ENCODE assay signal across 29 cellular contexts in the genomic region with DNA sequence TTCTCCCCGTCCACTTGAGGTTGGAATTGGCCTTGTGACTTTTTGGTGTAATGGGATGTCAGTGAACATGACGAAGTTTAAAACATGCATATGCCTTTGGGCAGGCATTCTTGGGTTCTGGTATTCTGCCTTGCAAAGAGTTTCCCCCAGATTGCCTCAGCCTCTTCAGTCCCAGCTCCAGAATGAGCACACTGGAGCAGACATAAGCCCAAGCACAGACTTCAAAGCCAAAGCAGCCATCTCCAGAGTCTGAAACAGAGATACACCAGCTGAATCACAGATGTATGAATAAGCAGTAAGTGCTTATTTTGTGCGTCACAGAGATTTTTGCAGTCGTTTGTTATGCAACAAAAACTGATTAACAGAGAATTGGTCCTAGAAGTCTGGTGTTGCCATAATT.
A peak's percentile ranks its signal among the peaks of the same experiment; 100 is the strongest.
DNase-seq lines count a peak whose midpoint lies in the region; ATAC-seq, FAIRE-seq and TF ChIP-seq lines count a peak whose summit lies in the region.
"Had no signal": no experiment of that assay in that cellular context is flagged by ENCODE, and none has a peak within 500 bp of the region (broad histone marks: within the 10 kb centered on the region; RNA-seq: fewer than 3 reads in every experiment).

No MANE protein-coding gene starts in this region.

- intact Hi-C loops in MCF 10A (cut with micrococcal nuclease), result no loop called here
- intact Hi-C loops in mammary epithelial cell (cut with micrococcal nuclease), result no loop called here

- H3K9me3 Mint-ChIP-seq in MCF 10A (ENCODE audit: unreplicated experiment) (peaks cover 8% of the 10 kb centered on the region), astrocyte (ENCODE audit: unreplicated experiment) (no peaks in the 10 kb centered on the region)

- no peaks in the 10 kb centered on the region for H3K4me1 Mint-ChIP-seq in MCF 10A (ENCODE audit: insufficient read depth, unreplicated experiment)
- H3K4me1 Mint-ChIP-seq in astrocyte (ENCODE audit: low read depth, unreplicated experiment), result peaks cover 1% of the 10 kb centered on the region
- H3K4me1 Mint-ChIP-seq: activated CD4-positive, alpha-beta memory T cell treated with anti-CD3 and anti-CD28 coated beads, Interleukin-2, amount 10 ng/mL, durations not matched to agents 7 days and 5 days; activated naive CD4-positive, alpha-beta T cell treated with anti-CD3 and anti-CD28 coated beads, Interleukin-2, amount 50 U/mL, for 24 hours; CD4-positive, CD25-positive, alpha-beta regulatory T cell; natural killer cell had no signal

- peak; percentile 1 for DNase-seq in MCF 10A (ENCODE audit: unreplicated experiment)
- DNase-seq in mammary epithelial cell, result no peak
- DNase-seq in astrocyte (ENCODE audit: low read depth), result peak; percentile 14
- DNase-seq in fibroblast of villous mesenchyme (ENCODE audit: low read depth), result peak; percentile 30
- no peak for DNase-seq in T1000 (lab: John Stamatoyannopoulos, UW)
- DNase-seq in cerebellum (ENCODE audit: low spot score), result no peak
- no peak for DNase-seq in GOT3 (lab: John Stamatoyannopoulos, UW)
- DNase-seq: activated CD4-positive, alpha-beta memory T cell treated with anti-CD3 and anti-CD28 coated beads, Interleukin-2, amount 10 ng/mL, durations not matched to agents 7 days and 5 days; activated T-cell treated with anti-CD3 and anti-CD28 coated beads, Interleukin-2, amount 50 U/mL, for 1 hour; CD4-positive, CD25-positive, alpha-beta regulatory T cell; dermis blood vessel endothelial cell; DMS 273 treated with DMSO at 0.1 percent for 48 hours; MG63; natural killer cell; NCI-H146; NCI-H2227 treated with DMSO at 0.1 percent for 48 hours; NCI-H774; PC-9; small intestine; stimulated activated CD4-positive, alpha-beta T cell treated with anti-CD3 and anti-CD28 coated beads, Interleukin-4, amount 100 ng/mL, for 1 hour; stomach; T-helper 2 cell; upper lobe of right lung had no signal

- POLR2A ChIA-PET in MCF 10A (lab: Yijun Ruan, JAX), result no interaction called here

- H3K9ac ChIP-seq in mammary epithelial cell (ENCODE audit: insufficient read depth, low read length), result no peak overlapping the region
- no peak overlapping the region for H3K9ac ChIP-seq in astrocyte (ENCODE audit: low read length)

- no peaks in the 10 kb centered on the region for H3K9me3 ChIP-seq in mammary epithelial cell (replicated peaks; ENCODE audit: insufficient read depth, low read length)
- H3K9me3 ChIP-seq in astrocyte (ENCODE audit: insufficient read depth, low read depth, low read length), result no peaks in the 10 kb centered on the region
- H3K9me3 ChIP-seq: MG63, stomach, upper lobe of right lung had no signal

- 52% methylated on average over 4 of the region's 4 CpGs for WGBS in mammary epithelial cell (ENCODE audit: low coverage, missing lambda C conversion rate)

- in situ Hi-C loops in mammary epithelial cell (cut with MboI; ENCODE audit: low sequenced_read_pairs in 2 of 2), result no loop called here

- CTCF ChIA-PET in MCF 10A (lab: Yijun Ruan, JAX), result no interaction called here
- CTCF ChIA-PET in mammary epithelial cell (lab: Charles Lee; ENCODE audit: low non-redundant PET), result no interaction called here

- no peaks in the 10 kb centered on the region for H3K4me1 ChIP-seq in mammary epithelial cell (ENCODE audit: insufficient read depth, low read length)
- no peaks in the 10 kb centered on the region for H3K4me1 ChIP-seq in astrocyte (ENCODE audit: insufficient read depth, low read length)
- H3K4me1 ChIP-seq: stomach, upper lobe of right lung had no signal

- H3K27me3 ChIP-seq in mammary epithelial cell (ENCODE audit: insufficient read depth, low read length) (no peaks in the 10 kb centered on the region), astrocyte (ENCODE audit: insufficient read depth, low read length) (no peaks in the 10 kb centered on the region)
- H3K27me3 ChIP-seq: MG63, stomach, upper lobe of right lung had no signal

- H3K4me3 Mint-ChIP-seq in MCF 10A (ENCODE audit: unreplicated experiment) (no peak overlapping the region), astrocyte (ENCODE audit: unreplicated experiment) (no peak overlapping the region)
- H3K4me3 Mint-ChIP-seq: activated CD4-positive, alpha-beta memory T cell treated with anti-CD3 and anti-CD28 coated beads, Interleukin-2, amount 10 ng/mL, durations not matched to agents 7 days and 5 days; activated naive CD4-positive, alpha-beta T cell treated with anti-CD3 and anti-CD28 coated beads, Interleukin-2, amount 50 U/mL, for 24 hours; CD4-positive, CD25-positive, alpha-beta regulatory T cell; natural killer cell; WTC11 had no signal

- FAIRE-seq in astrocyte (lab: Jason Lieb, UNC), result no peak
- FAIRE-seq: islet of Langerhans, small intestine had no signal

- no peak overlapping the region for H3K4me2 ChIP-seq in mammary epithelial cell (ENCODE audit: insufficient read depth, low read depth, low read length)
- no peak overlapping the region for H3K4me2 ChIP-seq in astrocyte (ENCODE audit: low read length)
- H3K4me2 ChIP-seq: PC-9 had no signal

- no peak overlapping the region for H3K27ac Mint-ChIP-seq in MCF 10A (ENCODE audit: low read depth, unreplicated experiment)
- H3K27ac Mint-ChIP-seq in astrocyte (ENCODE audit: unreplicated experiment), result no peak overlapping the region
- H3K27ac Mint-ChIP-seq: activated CD4-positive, alpha-beta memory T cell treated with anti-CD3 and anti-CD28 coated beads, Interleukin-2, amount 10 ng/mL, durations not matched to agents 7 days and 5 days; activated naive CD4-positive, alpha-beta T cell treated with anti-CD3 and anti-CD28 coated beads, Interleukin-2, amount 50 U/mL, for 24 hours; CD4-positive, CD25-positive, alpha-beta regulatory T cell; natural killer cell; progenitor cell of endocrine pancreas; WTC11 had no signal

- H3K36me3 Mint-ChIP-seq in MCF 10A (ENCODE audit: insufficient read depth, unreplicated experiment), result no peaks in the 10 kb centered on the region
- H3K36me3 Mint-ChIP-seq in astrocyte (ENCODE audit: low read depth, unreplicated experiment), result no peaks in the 10 kb centered on the region
- H3K36me3 Mint-ChIP-seq: activated naive CD4-positive, alpha-beta T cell treated with anti-CD3 and anti-CD28 coated beads, Interleukin-2, amount 50 U/mL, for 24 hours; CD4-positive, CD25-positive, alpha-beta regulatory T cell; WTC11 had no signal

- H4K20me1 ChIP-seq in mammary epithelial cell (ENCODE audit: insufficient read depth, low read length) (no peaks in the 10 kb centered on the region), astrocyte (ENCODE audit: insufficient read depth, low read length) (no peaks in the 10 kb centered on the region)

- peaks cover 10% of the 10 kb centered on the region for H3K27me3 Mint-ChIP-seq in MCF 10A (ENCODE audit: insufficient read depth, unreplicated experiment)
- H3K27me3 Mint-ChIP-seq in astrocyte (ENCODE audit: low read depth, unreplicated experiment), result no peaks in the 10 kb centered on the region
- H3K27me3 Mint-ChIP-seq: activated CD4-positive, alpha-beta memory T cell treated with anti-CD3 and anti-CD28 coated beads, Interleukin-2, amount 10 ng/mL, durations not matched to agents 7 days and 5 days; activated naive CD4-positive, alpha-beta T cell treated with anti-CD3 and anti-CD28 coated beads, Interleukin-2, amount 50 U/mL, for 24 hours; CD4-positive, CD25-positive, alpha-beta regulatory T cell; progenitor cell of endocrine pancreas had no signal

- no peaks in the 10 kb centered on the region for H3K36me3 ChIP-seq in mammary epithelial cell (ENCODE audit: insufficient read depth, low read length)
- H3K36me3 ChIP-seq in astrocyte (ENCODE audit: insufficient read depth, low read length), result no peaks in the 10 kb centered on the region
- H3K36me3 ChIP-seq: MG63, stomach, upper lobe of right lung had no signal

- H3K4me3 ChIP-seq in mammary epithelial cell (replicated peaks in 1 of 3; ENCODE audit: insufficient read depth in 1 of 3, low read depth in 2 of 3, low read length in 3 of 3), result no peak overlapping the region
- H3K4me3 ChIP-seq in astrocyte (ENCODE audit: insufficient read depth, low read depth, low read length), result no peak overlapping the region
- no peak overlapping the region for H3K4me3 ChIP-seq in fibroblast of villous mesenchyme (ENCODE audit: low read depth, low read length)
- H3K4me3 ChIP-seq: MG63, PC-9, stomach, upper lobe of right lung had no signal

- no peak overlapping the region for H3K27ac ChIP-seq in mammary epithelial cell (ENCODE audit: insufficient read depth, low read depth, low read length)
- H3K27ac ChIP-seq in astrocyte (ENCODE audit: low read depth, low read length), result no peak overlapping the region
- H3K27ac ChIP-seq: 22Rv1, PC-9, stomach, upper lobe of right lung had no signal

- H3K79me2 ChIP-seq in mammary epithelial cell (ENCODE audit: insufficient read depth, low read length) (no peaks in the 10 kb centered on the region), astrocyte (ENCODE audit: insufficient read depth, low read length) (no peaks in the 10 kb centered on the region)

- H2AFZ ChIP-seq in mammary epithelial cell (ENCODE audit: low read depth, low read length) (no peak overlapping the region), astrocyte (ENCODE audit: low read depth, low read length) (no peak overlapping the region)
- H2AFZ ChIP-seq: PC-9 had no signal

- no TSS peak for BruUV-seq in MCF 10A (replicated peaks; lab: Mats Ljungman, UMichigan)
- no TSS peak for BruUV-seq in mammary epithelial cell (replicated peaks; lab: Mats Ljungman, UMichigan)

- TF ChIP-seq CTCF in MCF 10A (IDR thresholded peaks at IDR 0.05; ENCODE audit: unreplicated experiment) (no peak), mammary epithelial cell (conservative IDR thresholded peaks at IDR 0.05 in 1 of 2, IDR thresholded peaks at IDR 0.05 in 1 of 2; ENCODE audit: extremely low read depth in 1 of 2, insufficient read depth in 1 of 2, low read depth in 1 of 2, low read length in 2 of 2) (no peak), astrocyte (IDR thresholded peaks at IDR 0.05; ENCODE audit: insufficient read depth, low read depth, low read length) (no peak), fibroblast of villous mesenchyme (IDR thresholded peaks at IDR 0.05; ENCODE audit: insufficient read depth, low read depth, low read length) (no peak)

- no peak for ATAC-seq in HG03159 (IDR thresholded peaks at IDR 0.05; ENCODE audit: unreplicated experiment)
- ATAC-seq: natural killer cell, upper lobe of right lung, WTC11 had no signal

- dilution Hi-C loops in mammary epithelial cell (cut with HindIII; ENCODE audit: low sequenced_read_pairs), result no loop called here

Comparison
In these comparisons a context has a peak if more than half of its experiments do, and no peak if none do; other contexts are left out.
1. DNase-seq: peak in MCF 10A (single experiment), astrocyte (single experiment) and fibroblast of villous mesenchyme (single experiment); none in mammary epithelial cell (single experiment), T1000 (single experiment), cerebellum (single experiment) and GOT3 (single experiment).